1 cellular context compared by ENCODE assay signal in the genomic region with DNA sequence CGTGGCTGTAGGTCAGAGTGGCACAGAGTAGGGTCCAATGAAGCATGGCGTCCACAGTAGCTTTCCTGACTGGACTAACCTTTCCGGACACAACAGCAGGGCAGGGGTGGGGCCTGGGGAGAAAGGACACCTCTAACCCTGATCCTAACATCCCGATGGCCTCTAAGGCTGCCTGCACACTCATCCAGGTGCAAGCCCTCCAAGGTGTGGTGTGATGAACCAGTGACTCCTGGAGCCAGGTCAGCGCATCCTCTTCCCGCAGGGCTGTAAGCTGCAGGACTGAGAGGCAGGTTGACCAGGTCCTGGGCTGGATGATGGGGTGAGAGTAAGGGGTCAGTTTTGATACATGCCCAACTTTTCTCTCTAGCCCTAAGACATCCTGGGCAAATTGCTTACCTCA.
TF ChIP-seq lines count a peak whose summit lies in the region.

No MANE protein-coding gene starts in this region.

TF ChIP-seq in GM23338, 12 proteins besides CTCF, POLR2A, EP300 and RAD21:
- TF ChIP-seq STAT1 (IDR thresholded peaks at IDR 0.05; ENCODE audit: unreplicated experiment) (no peak), ZNF331 (CRISPR knock-in tag; IDR thresholded peaks at IDR 0.05; ENCODE audit: low read depth) (no peak), ZNF114 (CRISPR knock-in tag; IDR thresholded peaks at IDR 0.05) (no peak), EZH2phosphoT487 (IDR thresholded peaks at IDR 0.05; ENCODE audit: unreplicated experiment) (no peak), ZNF462 (CRISPR knock-in tag; IDR thresholded peaks at IDR 0.05) (no peak), EZH2 (IDR thresholded peaks at IDR 0.05; ENCODE audit: low read depth, unreplicated experiment) (no peak), CREB1 (CRISPR knock-in tag; IDR thresholded peaks at IDR 0.05; ENCODE audit: low read depth) (no peak), POLR2AphosphoS5 (IDR thresholded peaks at IDR 0.05; ENCODE audit: low read depth) (no peak), REST (IDR thresholded peaks at IDR 0.05; ENCODE audit: unreplicated experiment) (no peak), NANOG (IDR thresholded peaks at IDR 0.05; ENCODE audit: borderline replicate concordance) (no peak), JUNB (IDR thresholded peaks at IDR 0.05; ENCODE audit: unreplicated experiment) (no peak)
- TF ChIP-seq, protein P1, sequence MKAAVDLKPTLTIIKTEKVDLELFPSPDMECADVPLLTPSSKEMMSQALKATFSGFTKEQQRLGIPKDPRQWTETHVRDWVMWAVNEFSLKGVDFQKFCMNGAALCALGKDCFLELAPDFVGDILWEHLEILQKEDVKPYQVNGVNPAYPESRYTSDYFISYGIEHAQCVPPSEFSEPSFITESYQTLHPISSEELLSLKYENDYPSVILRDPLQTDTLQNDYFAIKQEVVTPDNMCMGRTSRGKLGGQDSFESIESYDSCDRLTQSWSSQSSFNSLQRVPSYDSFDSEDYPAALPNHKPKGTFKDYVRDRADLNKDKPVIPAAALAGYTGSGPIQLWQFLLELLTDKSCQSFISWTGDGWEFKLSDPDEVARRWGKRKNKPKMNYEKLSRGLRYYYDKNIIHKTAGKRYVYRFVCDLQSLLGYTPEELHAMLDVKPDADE (IDR thresholded peaks at IDR 0.05) = no peak
